8 cellular contexts compared by ENCODE assay signal in the genomic region with DNA sequence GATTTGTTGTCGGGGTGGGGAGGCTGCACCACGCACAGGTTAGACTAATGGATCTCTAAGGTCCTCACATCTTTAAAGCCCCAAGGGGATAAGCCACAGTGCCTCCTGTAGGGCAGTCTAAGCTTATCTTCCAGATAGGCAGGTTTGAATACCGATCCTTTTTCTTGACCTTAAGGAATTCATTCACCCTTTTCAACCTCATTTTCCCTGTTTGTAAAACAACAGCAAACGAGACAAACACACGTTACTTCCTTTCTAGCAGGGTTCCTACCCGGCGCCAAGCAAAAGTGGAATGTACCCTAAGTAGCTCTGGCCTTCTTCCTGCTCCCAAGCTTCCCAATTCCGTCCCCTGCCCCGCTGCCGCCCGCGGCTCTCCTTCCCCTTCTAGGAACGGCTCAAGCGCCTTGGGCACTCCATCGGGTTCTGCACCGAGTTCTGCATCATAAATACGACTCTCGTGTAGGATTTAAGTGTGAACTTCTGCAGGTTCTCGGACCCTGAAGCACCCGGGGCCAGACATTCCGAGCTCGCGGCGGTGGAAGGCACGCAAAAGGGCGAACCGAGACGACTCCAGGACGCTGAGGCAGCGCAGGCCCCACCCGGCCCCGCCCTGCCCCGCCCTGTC. TPM values are rescaled to one million over a fixed set of nuclear protein-coding genes. Genes with fewer than 3 reads are reported as not detected.
DNase-seq lines count a peak whose midpoint lies in the region; TF ChIP-seq lines count a peak whose summit lies in the region.

No MANE protein-coding gene starts in this region.

- H3K36me3 Mint-ChIP-seq in neural crest cell (ENCODE audit: low read depth), result peaks cover 23% of the 10 kb centered on the region

- peak; percentile 50 for DNase-seq in GM03348 (ENCODE audit: low spot score)
- peak; percentile 42 for DNase-seq in H4 (ENCODE audit: low spot score)
- peak; percentile 17 for DNase-seq in NCI-H2107 (lab: John Stamatoyannopoulos, UW)
- peak; percentile 9 for DNase-seq in activated CD4-positive, alpha-beta T cell treated with anti-CD3 and anti-CD28 coated beads, Interleukin-2, amount 50 U/mL, for 1 hour
- no peak for DNase-seq in fibroblast of the aortic adventitia (ENCODE audit: low read depth)
- DNase-seq in neural crest cell (ENCODE audit: low read depth, low spot score), result no peak
- DNase-seq in HuH-7 (ENCODE audit: low spot score), result no peak
- DNase-seq in midbrain (lab: John Stamatoyannopoulos, UW), result no peak

- H3K27ac Mint-ChIP-seq in neural crest cell (ENCODE audit: unreplicated experiment), result peak overlapping the region; percentile 93

- H3K27me3 Mint-ChIP-seq in neural crest cell (ENCODE audit: low read depth), result no peaks in the 10 kb centered on the region

- H3K4me3 ChIP-seq in fibroblast of the aortic adventitia (ENCODE audit: low read depth, low read length), result peak overlapping the region; percentile 75

- peak; percentile 30 for TF ChIP-seq CTCF in fibroblast of the aortic adventitia (IDR thresholded peaks at IDR 0.05; ENCODE audit: insufficient read depth, low read length)
- peak; percentile 62 for TF ChIP-seq CTCF in neural crest cell (conservative IDR thresholded peaks at IDR 0.05)

- peaks cover 53% of the 10 kb centered on the region for H3K4me1 Mint-ChIP-seq in neural crest cell

- H3K4me3 Mint-ChIP-seq in neural crest cell, result peak overlapping the region; percentile 98

- H3K9me3 Mint-ChIP-seq in neural crest cell, result peaks cover 3% of the 10 kb centered on the region

RNA-seq across cellular contexts. Expression of gene CDC20, which starts 0.5 kb away (rescaled TPM):
- 313 and 327 TPM in 2 replicates for total RNA-seq in H4 (2014; rRNA removed; shearing (Covaris generic))
- 0.33 and 23.9 TPM in 2 replicates for total RNA-seq in fibroblast of the aortic adventitia (ENCODE audit: low replicate concordance)
- total RNA-seq in neural crest cell, result 180 and 196 TPM in 2 replicates

RNA-seq across cellular contexts. Expression of gene ELOVL1, which starts 9.6 kb away (rescaled TPM):
- 120 and 138 TPM in 2 replicates for total RNA-seq in H4 (2014; rRNA removed; shearing (Covaris generic))
- total RNA-seq in fibroblast of the aortic adventitia (ENCODE audit: low replicate concordance), result 18.2 and 78.5 TPM in 2 replicates
- total RNA-seq in neural crest cell, result 30.8 and 31.8 TPM in 2 replicates

RNA-seq across cellular contexts. Expression of gene MPL, which starts 20.6 kb away (rescaled TPM):
- not detected in 2 replicates for total RNA-seq in H4 (2014; rRNA removed; shearing (Covaris generic))
- total RNA-seq in fibroblast of the aortic adventitia (ENCODE audit: low replicate concordance) (not detected in 2 replicates), neural crest cell (not detected in 2 replicates)

RNA-seq across cellular contexts. Expression of gene MED8, which starts 31.4 kb away (rescaled TPM):
- total RNA-seq in H4 (2014; rRNA removed; shearing (Covaris generic)), result 113 and 119 TPM in 2 replicates
- 12.8 and 43.1 TPM in 2 replicates for total RNA-seq in fibroblast of the aortic adventitia (ENCODE audit: low replicate concordance)
- 30.8 and 33.9 TPM in 2 replicates for total RNA-seq in neural crest cell

RNA-seq across cellular contexts. Expression of gene SZT2, which starts 31.5 kb away (rescaled TPM):
- 4.2 and 6.3 TPM in 2 replicates for total RNA-seq in H4 (2014; rRNA removed; shearing (Covaris generic))
- 26.0 and 35.4 TPM in 2 replicates for total RNA-seq in fibroblast of the aortic adventitia (ENCODE audit: low replicate concordance)
- 39.4 and 42.0 TPM in 2 replicates for total RNA-seq in neural crest cell

Comparison
In these comparisons a context has a peak if more than half of its experiments do, and no peak if none do; other contexts are left out.
1. DNase-seq: peak in GM03348 (single experiment), H4 (single experiment), NCI-H2107 (single experiment) and activated CD4-positive, alpha-beta T cell treated with anti-CD3 and anti-CD28 coated beads, Interleukin-2, amount 50 U/mL, for 1 hour (single experiment); none in fibroblast of the aortic adventitia (single experiment), neural crest cell (single experiment), HuH-7 (single experiment) and midbrain (single experiment).